In genomic region chrX:72081605-72082320, GRCh38 we compare ENCODE assay signal across 1 cellular context.
TF ChIP-seq lines count a peak whose summit lies in the region.

No MANE protein-coding gene starts in this region.

TF ChIP-seq in K562, 482 proteins besides CTCF, POLR2A, EP300 and RAD21:
- TF ChIP-seq STAT5B (CRISPR knock-in tag; IDR thresholded peaks at IDR 0.05) (no peak), PBX2 (CRISPR knock-in tag; IDR thresholded peaks at IDR 0.05; ENCODE audit: low read depth) (no peak), PBX2 (tag; conservative IDR thresholded peaks at IDR 0.05; ENCODE audit: low read depth) (peak; percentile 35; the same call in 1 of the 2 replicates), MEIS2 (IDR thresholded peaks at IDR 0.05; ENCODE audit: partially characterized antibody) (peak; percentile 54)
- TF ChIP-seq, protein P1, sequence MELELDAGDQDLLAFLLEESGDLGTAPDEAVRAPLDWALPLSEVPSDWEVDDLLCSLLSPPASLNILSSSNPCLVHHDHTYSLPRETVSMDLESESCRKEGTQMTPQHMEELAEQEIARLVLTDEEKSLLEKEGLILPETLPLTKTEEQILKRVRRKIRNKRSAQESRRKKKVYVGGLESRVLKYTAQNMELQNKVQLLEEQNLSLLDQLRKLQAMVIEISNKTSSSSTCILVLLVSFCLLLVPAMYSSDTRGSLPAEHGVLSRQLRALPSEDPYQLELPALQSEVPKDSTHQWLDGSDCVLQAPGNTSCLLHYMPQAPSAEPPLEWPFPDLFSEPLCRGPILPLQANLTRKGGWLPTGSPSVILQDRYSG (tag; conservative IDR thresholded peaks at IDR 0.05; ENCODE audit: low read depth), result no peak
TF ChIP-seq in K562: peak in this region for 2.
